Comparison of ENCODE assay signal across 20 cellular contexts in genomic region chrX:154784149-154784985, GRCh38. TPM values are rescaled to one million over a fixed set of nuclear protein-coding genes. Genes with fewer than 3 reads are reported as not detected.
DNase-seq lines count a peak whose midpoint lies in the region; ATAC-seq and TF ChIP-seq lines count a peak whose summit lies in the region.
"Had no signal": no experiment of that assay in that cellular context is flagged by ENCODE, and none has a peak within 500 bp of the region (broad histone marks: within the 10 kb centered on the region; RNA-seq: fewer than 3 reads in every experiment).

No MANE protein-coding gene starts in this region.

- H3K27me3 ChIP-seq in parathyroid adenoma (ENCODE audit: control insufficient read depth, insufficient read depth, low read length), result no peaks in the 10 kb centered on the region
- H3K27me3 ChIP-seq in foreskin keratinocyte, result no peaks in the 10 kb centered on the region
- H3K27me3 ChIP-seq: right lobe of liver, transverse colon had no signal

- no peaks in the 10 kb centered on the region for H3K36me3 Mint-ChIP-seq in activated T-cell treated with anti-CD3 and anti-CD28 coated beads, Interleukin-2, amount 50 U/mL, for 4 hours (ENCODE audit: insufficient read depth)
- peaks cover 46% of the 10 kb centered on the region for H3K36me3 Mint-ChIP-seq in activated T-helper 2 cell treated with anti-CD3 and anti-CD28 coated beads, Interferon-gamma antibody, Interleukin-2, Interleukin-4, amounts not matched to agents 10 μg/mL and 5 μg/mL and 100 μg/mL, durations not matched to agents 14 hours and 24 hours and 36 hours (ENCODE audit: low read depth)
- H3K36me3 Mint-ChIP-seq: activated CD4-positive, alpha-beta memory T cell treated with anti-CD3 and anti-CD28 coated beads for 36 hours had no signal

- no peaks in the 10 kb centered on the region for H3K36me3 ChIP-seq in parathyroid adenoma (ENCODE audit: control insufficient read depth, insufficient read depth, low read length)
- H3K36me3 ChIP-seq: right lobe of liver, transverse colon had no signal

- H3K27me3 Mint-ChIP-seq in activated T-cell treated with anti-CD3 and anti-CD28 coated beads, Interleukin-2, amount 50 U/mL, for 4 hours (ENCODE audit: low read depth), result no peaks in the 10 kb centered on the region
- no peaks in the 10 kb centered on the region for H3K27me3 Mint-ChIP-seq in activated T-helper 2 cell treated with anti-CD3 and anti-CD28 coated beads, Interferon-gamma antibody, Interleukin-2, Interleukin-4, amounts not matched to agents 10 μg/mL and 5 μg/mL and 100 μg/mL, durations not matched to agents 14 hours and 24 hours and 36 hours (ENCODE audit: low read depth)
- H3K27me3 Mint-ChIP-seq: activated CD4-positive, alpha-beta memory T cell treated with anti-CD3 and anti-CD28 coated beads for 36 hours had no signal

- H3K27ac Mint-ChIP-seq in activated T-helper 2 cell treated with anti-CD3 and anti-CD28 coated beads, Interferon-gamma antibody, Interleukin-2, Interleukin-4, amounts not matched to agents 10 μg/mL and 5 μg/mL and 100 μg/mL, durations not matched to agents 14 hours and 24 hours and 36 hours, result peak overlapping the region; percentile 31
- H3K27ac Mint-ChIP-seq: activated CD4-positive, alpha-beta memory T cell treated with anti-CD3 and anti-CD28 coated beads for 36 hours had no signal

- no peak overlapping the region for H3K4me2 ChIP-seq in parathyroid adenoma (ENCODE audit: low read length)

- H3K4me3 ChIP-seq in parathyroid adenoma (ENCODE audit: low read depth, low read length), result no peak overlapping the region
- H3K4me3 ChIP-seq: GM23248, right lobe of liver, transverse colon had no signal

- peak overlapping the region; percentile 32 for H3K27ac ChIP-seq in parathyroid adenoma
- no peak overlapping the region for H3K27ac ChIP-seq in foreskin keratinocyte
- H3K27ac ChIP-seq: GM23248, right lobe of liver, transverse colon had no signal

- H3K4me1 ChIP-seq in parathyroid adenoma (peaks cover 3% of the 10 kb centered on the region), foreskin keratinocyte (no peaks in the 10 kb centered on the region)
- H3K4me1 ChIP-seq: right lobe of liver, transverse colon had no signal

- H3K79me2 ChIP-seq in parathyroid adenoma, result no peaks in the 10 kb centered on the region

- intact Hi-C loops in activated T-helper 2 cell treated with anti-CD3 and anti-CD28 coated beads, Interferon-gamma antibody, Interleukin-2, Interleukin-4, amounts not matched to agents 10 μg/mL and 5 μg/mL and 100 μg/mL, durations not matched to agents 14 hours and 24 hours and 36 hours (cut with micrococcal nuclease), result no loop called here

- no peak overlapping the region for H2AFZ ChIP-seq in parathyroid adenoma
- H2AFZ ChIP-seq: GM23248 had no signal

- H3K9ac ChIP-seq in parathyroid adenoma, result no peak overlapping the region
- H3K9ac ChIP-seq: GM23248 had no signal

- TF ChIP-seq CTCF in parathyroid adenoma (IDR thresholded peaks at IDR 0.05) (no peak), foreskin keratinocyte (conservative IDR thresholded peaks at IDR 0.05) (no peak)

- ATAC-seq in activated T-cell treated with anti-CD3 and anti-CD28 coated beads, Interleukin-2, amount 50 U/mL, for 4 hours, result no peak
- ATAC-seq in HG03025 (IDR thresholded peaks at IDR 0.05; ENCODE audit: low FRiP score, unreplicated experiment) (no peak), foreskin keratinocyte (no peak)

- peaks cover 13% of the 10 kb centered on the region for H3K4me1 Mint-ChIP-seq in activated T-cell treated with anti-CD3 and anti-CD28 coated beads, Interleukin-2, amount 50 U/mL, for 4 hours (ENCODE audit: low read depth)
- H3K4me1 Mint-ChIP-seq in activated T-helper 2 cell treated with anti-CD3 and anti-CD28 coated beads, Interferon-gamma antibody, Interleukin-2, Interleukin-4, amounts not matched to agents 10 μg/mL and 5 μg/mL and 100 μg/mL, durations not matched to agents 14 hours and 24 hours and 36 hours (ENCODE audit: low read depth), result peaks cover 19% of the 10 kb centered on the region

- H3K4me3 Mint-ChIP-seq in activated T-cell treated with anti-CD3 and anti-CD28 coated beads, Interleukin-2, amount 50 U/mL, for 4 hours, result peak overlapping the region; percentile 66
- no peak overlapping the region for H3K4me3 Mint-ChIP-seq in activated T-helper 2 cell treated with anti-CD3 and anti-CD28 coated beads, Interferon-gamma antibody, Interleukin-2, Interleukin-4, amounts not matched to agents 10 μg/mL and 5 μg/mL and 100 μg/mL, durations not matched to agents 14 hours and 24 hours and 36 hours (ENCODE audit: low read depth)
- H3K4me3 Mint-ChIP-seq: activated CD4-positive, alpha-beta memory T cell treated with anti-CD3 and anti-CD28 coated beads for 36 hours had no signal

- no peaks in the 10 kb centered on the region for H3K9me3 Mint-ChIP-seq in activated T-cell treated with anti-CD3 and anti-CD28 coated beads, Interleukin-2, amount 50 U/mL, for 4 hours
- H3K9me3 Mint-ChIP-seq in activated T-helper 2 cell treated with anti-CD3 and anti-CD28 coated beads, Interferon-gamma antibody, Interleukin-2, Interleukin-4, amounts not matched to agents 10 μg/mL and 5 μg/mL and 100 μg/mL, durations not matched to agents 14 hours and 24 hours and 36 hours, result no peaks in the 10 kb centered on the region
- H3K9me3 Mint-ChIP-seq: activated CD4-positive, alpha-beta memory T cell treated with anti-CD3 and anti-CD28 coated beads for 36 hours had no signal

- no peak for DNase-seq in activated T-cell treated with anti-CD3 and anti-CD28 coated beads, Interleukin-2, amount 50 U/mL, for 4 hours
- no peak for DNase-seq in activated T-cell treated with anti-CD3 and anti-CD28 coated beads, Interleukin-2, amount 50 U/mL, for 1 hour
- DNase-seq in MV-4-11 (lab: John Stamatoyannopoulos, UW) (peak; percentile 5), NCI-H1930 (lab: John Stamatoyannopoulos, UW) (no peak), foreskin keratinocyte (no peak)
- DNase-seq in activated T-helper 2 cell treated with anti-CD3 and anti-CD28 coated beads, Interferon-gamma antibody, Interleukin-2, Interleukin-4, amounts not matched to agents 10 μg/mL and 5 μg/mL and 100 μg/mL, durations not matched to agents 14 hours and 24 hours and 36 hours (ENCODE audit: low spot score), result no peak
- DNase-seq: activated CD4-positive, alpha-beta memory T cell treated with anti-CD3 and anti-CD28 coated beads for 36 hours; foreskin melanocyte; GM23248; NCI-H526; right lobe of liver; RPMI8226; stimulated activated CD4-positive, alpha-beta T cell treated with anti-CD3 and anti-CD28 coated beads, Interleukin-2, amount 100 ng/mL, for 24 hours; transverse colon had no signal

- no peaks in the 10 kb centered on the region for H3K9me3 ChIP-seq in parathyroid adenoma (ENCODE audit: control insufficient read depth, low read length)
- H3K9me3 ChIP-seq: right lobe of liver, transverse colon had no signal

RNA-seq across cellular contexts. Expression of gene MPP1, which starts 20.9 kb away (rescaled TPM):
- total RNA-seq in activated T-cell treated with anti-CD3 and anti-CD28 coated beads, Interleukin-2, amount 50 U/mL, for 4 hours, result 1 to 10 TPM; 8.0 to 8.8 (median 8.0) TPM
- 27.7 and 31.5 TPM in 2 replicates for total RNA-seq in activated T-helper 2 cell treated with anti-CD3 and anti-CD28 coated beads, Interferon-gamma antibody, Interleukin-2, Interleukin-4, amounts not matched to agents 10 μg/mL and 5 μg/mL and 100 μg/mL, durations not matched to agents 14 hours and 24 hours and 36 hours
- total RNA-seq in foreskin keratinocyte, result 8.6 and 9.0 TPM in 2 replicates
- 7.5 and 7.6 TPM in 2 replicates for polyA plus RNA-seq in foreskin keratinocyte

RNA-seq across cellular contexts. Expression of gene DKC1, which starts 21.7 kb away (rescaled TPM):
- 100 to 1,000 TPM; 269 to 289 (median 286) TPM for total RNA-seq in activated T-cell treated with anti-CD3 and anti-CD28 coated beads, Interleukin-2, amount 50 U/mL, for 4 hours
- total RNA-seq in activated T-helper 2 cell treated with anti-CD3 and anti-CD28 coated beads, Interferon-gamma antibody, Interleukin-2, Interleukin-4, amounts not matched to agents 10 μg/mL and 5 μg/mL and 100 μg/mL, durations not matched to agents 14 hours and 24 hours and 36 hours, result 150 TPM in 2 replicates
- total RNA-seq in foreskin keratinocyte, result 77.4 and 98.5 TPM in 2 replicates
- polyA plus RNA-seq in foreskin keratinocyte, result 53.7 and 71.4 TPM in 2 replicates

RNA-seq across cellular contexts. Expression of gene GAB3, which starts 33.5 kb away (rescaled TPM):
- 1 to 10 TPM; 1.5 to 2.5 (median 2.0) TPM for total RNA-seq in activated T-cell treated with anti-CD3 and anti-CD28 coated beads, Interleukin-2, amount 50 U/mL, for 4 hours
- 4.3 and 4.5 TPM in 2 replicates for total RNA-seq in activated T-helper 2 cell treated with anti-CD3 and anti-CD28 coated beads, Interferon-gamma antibody, Interleukin-2, Interleukin-4, amounts not matched to agents 10 μg/mL and 5 μg/mL and 100 μg/mL, durations not matched to agents 14 hours and 24 hours and 36 hours
- 0.14 and 0.31 TPM in 2 replicates for total RNA-seq in foreskin keratinocyte
- polyA plus RNA-seq in foreskin keratinocyte, result 0.04 and 0.11 TPM in 2 replicates

RNA-seq across cellular contexts. Expression of gene SMIM9, which starts 50.1 kb away (rescaled TPM):
- not detected for total RNA-seq in activated T-cell treated with anti-CD3 and anti-CD28 coated beads, Interleukin-2, amount 50 U/mL, for 4 hours
- total RNA-seq in activated T-helper 2 cell treated with anti-CD3 and anti-CD28 coated beads, Interferon-gamma antibody, Interleukin-2, Interleukin-4, amounts not matched to agents 10 μg/mL and 5 μg/mL and 100 μg/mL, durations not matched to agents 14 hours and 24 hours and 36 hours, result not detected in 2 replicates
- not detected in 2 replicates for total RNA-seq in foreskin keratinocyte
- not detected in 2 replicates for polyA plus RNA-seq in foreskin keratinocyte
- total RNA-seq: activated CD4-positive, alpha-beta memory T cell treated with anti-CD3 and anti-CD28 coated beads for 36 hours; cardiac septum; GM23248; M059J; right lobe of liver; T-helper 2 cell treated with Interferon-gamma antibody and Interleukin-4, amounts not matched to agents 100 ng/mL and 5 ng/mL, for 36 hours; transverse colon had no signal
- polyA plus RNA-seq: GM23248, liver had no signal
